ENCODE assay signal across 40 cellular contexts in the genomic region with DNA sequence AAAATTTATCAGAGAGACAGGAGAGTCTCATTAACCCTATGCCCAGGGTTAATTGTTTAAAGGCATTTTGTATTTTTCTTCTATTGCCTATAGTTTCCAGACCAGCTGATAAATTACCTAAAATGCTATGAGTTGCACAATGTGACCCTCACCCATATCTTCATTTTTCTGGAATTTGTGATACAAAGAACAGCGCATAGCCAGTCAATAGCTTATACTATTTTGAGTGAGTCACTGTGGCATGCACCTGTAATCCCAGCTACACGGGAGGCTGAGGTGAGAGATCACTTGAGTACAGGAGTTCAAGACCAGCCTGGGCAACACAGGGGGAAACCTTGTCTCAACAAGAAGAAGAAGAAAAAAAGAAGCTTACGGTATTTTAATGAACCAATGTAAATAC. TPM values are rescaled to one million over a fixed set of nuclear protein-coding genes. Genes with fewer than 3 reads are reported as not detected.
"Had no signal": no experiment of that assay in that cellular context is flagged by ENCODE, and none has a peak within 500 bp of the region (broad histone marks: within the 10 kb centered on the region; RNA-seq: fewer than 3 reads in every experiment).

No MANE protein-coding gene starts in this region.

- H3K9me3 Mint-ChIP-seq: activated naive CD4-positive, alpha-beta T cell treated with anti-CD3 and anti-CD28 coated beads, Interleukin-2, amount 50 U/mL, for 24 hours; activated naive CD8-positive, alpha-beta T cell treated with anti-CD3 and anti-CD28 coated beads, Interleukin-2, amount 50 U/mL, for 24 hours; activated T-cell treated with anti-CD3 and anti-CD28 coated beads, Interleukin-2, amount 50 U/mL, for 4 hours; activated T-helper 17 cell treated with anti-CD3 and anti-CD28 coated beads, Interleukin-2, amount 50 U/mL, for 72 hours had no signal

- H3K27ac Mint-ChIP-seq: activated naive CD4-positive, alpha-beta T cell treated with anti-CD3 and anti-CD28 coated beads for 36 hours; activated naive CD4-positive, alpha-beta T cell treated with anti-CD3 and anti-CD28 coated beads, Interleukin-2, amount 10 ng/mL, durations not matched to agents 7 days and 5 days; activated naive CD4-positive, alpha-beta T cell treated with anti-CD3 and anti-CD28 coated beads, Interleukin-2, amount 50 U/mL, for 24 hours; activated naive CD4-positive, alpha-beta T cell treated with anti-CD3 and anti-CD28 coated beads, Interleukin-2, amount 50 U/mL, for 72 hours; activated naive CD8-positive, alpha-beta T cell; activated naive CD8-positive, alpha-beta T cell treated with anti-CD3 and anti-CD28 coated beads for 36 hours; activated naive CD8-positive, alpha-beta T cell treated with anti-CD3 and anti-CD28 coated beads, Interleukin-2, amount 10 ng/mL, durations not matched to agents 7 days and 5 days; activated naive CD8-positive, alpha-beta T cell treated with anti-CD3 and anti-CD28 coated beads, Interleukin-2, amount 50 U/mL, for 24 hours; activated T-cell treated with anti-CD3 and anti-CD28 coated beads, Interleukin-2, amount 50 U/mL, for 24 hours; activated T-cell treated with anti-CD3 and anti-CD28 coated beads, Interleukin-2, amount 50 U/mL, for 72 hours; activated T-helper 1 cell treated with anti-CD3 and anti-CD28 coated beads, Interleukin-12 subunit alpha, Interleukin-12 subunit beta, Interleukin-2, Interleukin-4 antibody, amounts not matched to agents 30 ng/mL and 10 ng/mL and 1 ng/mL, durations not matched to agents 14 hours and 24 hours and 36 hours; activated T-helper 17 cell treated with anti-CD3 and anti-CD28 coated beads, Interleukin-2, amount 50 U/mL, for 72 hours; activated T-helper 2 cell treated with anti-CD3 and anti-CD28 coated beads, Interferon-gamma antibody, Interleukin-2, Interleukin-4, amounts not matched to agents 10 μg/mL and 5 μg/mL and 100 μg/mL, durations not matched to agents 14 hours and 24 hours and 36 hours had no signal

- ATAC-seq: activated naive CD4-positive, alpha-beta T cell treated with anti-CD3 and anti-CD28 coated beads, Interleukin-2, amount 50 U/mL, for 72 hours; activated naive CD8-positive, alpha-beta T cell treated with anti-CD3 and anti-CD28 coated beads, Interleukin-2, amount 50 U/mL, for 24 hours; activated T-cell treated with anti-CD3 and anti-CD28 coated beads, Interleukin-2, amount 50 U/mL, for 4 hours; activated T-cell treated with anti-CD3 and anti-CD28 coated beads, Interleukin-2, amount 50 U/mL, for 72 hours; activated T-helper 17 cell treated with anti-CD3 and anti-CD28 coated beads, Interleukin-2, amount 50 U/mL, for 72 hours had no signal

- H3K9me3 ChIP-seq: ascending aorta had no signal

- H3K27ac ChIP-seq: adrenal gland, ascending aorta, brain microvascular endothelial cell, breast epithelium, cardiac muscle cell had no signal

- H3K36me3 ChIP-seq: adrenal gland, ascending aorta, brain microvascular endothelial cell, breast epithelium, cardiac muscle cell had no signal

- H3K36me3 Mint-ChIP-seq: activated naive CD4-positive, alpha-beta T cell treated with anti-CD3 and anti-CD28 coated beads, Interleukin-2, amount 10 ng/mL, durations not matched to agents 7 days and 5 days; activated naive CD4-positive, alpha-beta T cell treated with anti-CD3 and anti-CD28 coated beads, Interleukin-2, amount 50 U/mL, for 24 hours had no signal

- H3K27me3 Mint-ChIP-seq: activated naive CD4-positive, alpha-beta T cell treated with anti-CD3 and anti-CD28 coated beads, Interleukin-2, amount 10 ng/mL, durations not matched to agents 7 days and 5 days; activated naive CD4-positive, alpha-beta T cell treated with anti-CD3 and anti-CD28 coated beads, Interleukin-2, amount 50 U/mL, for 24 hours; activated naive CD8-positive, alpha-beta T cell; activated naive CD8-positive, alpha-beta T cell treated with anti-CD3 and anti-CD28 coated beads for 36 hours; activated naive CD8-positive, alpha-beta T cell treated with anti-CD3 and anti-CD28 coated beads, Interleukin-2, amount 10 ng/mL, durations not matched to agents 7 days and 5 days; activated naive CD8-positive, alpha-beta T cell treated with anti-CD3 and anti-CD28 coated beads, Interleukin-2, amount 50 U/mL, for 24 hours; activated T-cell treated with anti-CD3 and anti-CD28 coated beads, Interleukin-2, amount 50 U/mL, for 24 hours had no signal

- H3K4me1 Mint-ChIP-seq: activated naive CD4-positive, alpha-beta T cell treated with anti-CD3 and anti-CD28 coated beads, Interleukin-2, amount 10 ng/mL, durations not matched to agents 7 days and 5 days; activated naive CD4-positive, alpha-beta T cell treated with anti-CD3 and anti-CD28 coated beads, Interleukin-2, amount 50 U/mL, for 24 hours; activated naive CD8-positive, alpha-beta T cell treated with anti-CD3 and anti-CD28 coated beads for 36 hours; activated naive CD8-positive, alpha-beta T cell treated with anti-CD3 and anti-CD28 coated beads, Interleukin-2, amount 10 ng/mL, durations not matched to agents 7 days and 5 days; activated naive CD8-positive, alpha-beta T cell treated with anti-CD3 and anti-CD28 coated beads, Interleukin-2, amount 50 U/mL, for 24 hours; activated T-helper 17 cell treated with anti-CD3 and anti-CD28 coated beads, Interleukin-2, amount 50 U/mL, for 72 hours; central memory CD8-positive, alpha-beta T cell had no signal

- H3K4me3 ChIP-seq: adrenal gland, ascending aorta, breast epithelium, cardiac muscle cell had no signal

- H3K4me1 ChIP-seq: adrenal gland, ascending aorta, breast epithelium had no signal

- H3K4me3 Mint-ChIP-seq: activated naive CD4-positive, alpha-beta T cell treated with anti-CD3 and anti-CD28 coated beads for 36 hours; activated naive CD4-positive, alpha-beta T cell treated with anti-CD3 and anti-CD28 coated beads, Interleukin-2, amount 10 ng/mL, durations not matched to agents 7 days and 5 days; activated naive CD4-positive, alpha-beta T cell treated with anti-CD3 and anti-CD28 coated beads, Interleukin-2, amount 50 U/mL, for 24 hours; activated naive CD8-positive, alpha-beta T cell; activated naive CD8-positive, alpha-beta T cell treated with anti-CD3 and anti-CD28 coated beads for 36 hours; activated naive CD8-positive, alpha-beta T cell treated with anti-CD3 and anti-CD28 coated beads, Interleukin-2, amount 10 ng/mL, durations not matched to agents 7 days and 5 days; activated naive CD8-positive, alpha-beta T cell treated with anti-CD3 and anti-CD28 coated beads, Interleukin-2, amount 50 U/mL, for 24 hours; activated T-cell treated with anti-CD3 and anti-CD28 coated beads, Interleukin-2, amount 50 U/mL, for 24 hours; activated T-cell treated with anti-CD3 and anti-CD28 coated beads, Interleukin-2, amount 50 U/mL, for 4 hours; activated T-cell treated with anti-CD3 and anti-CD28 coated beads, Interleukin-2, amount 50 U/mL, for 72 hours; activated T-helper 1 cell treated with anti-CD3 and anti-CD28 coated beads, Interleukin-12 subunit alpha, Interleukin-12 subunit beta, Interleukin-2, Interleukin-4 antibody, amounts not matched to agents 30 ng/mL and 10 ng/mL and 1 ng/mL, durations not matched to agents 14 hours and 24 hours and 36 hours; activated T-helper 17 cell treated with anti-CD3 and anti-CD28 coated beads, Interleukin-2, amount 50 U/mL, for 72 hours; central memory CD8-positive, alpha-beta T cell had no signal

- DNase-seq: activated effector memory CD4-positive, alpha-beta T cell treated with anti-CD3 and anti-CD28 coated beads, Interleukin-2, amount 50 U/mL, for 16 hours; activated effector memory CD4-positive, alpha-beta T cell treated with Interleukin-2 at 50 U/mL for 16 hours; activated gamma-delta T cell; activated gamma-delta T cell treated with Interleukin-2 at 50 U/mL for 16 hours; activated naive CD4-positive, alpha-beta T cell; activated naive CD4-positive, alpha-beta T cell treated with anti-CD3 and anti-CD28 coated beads for 36 hours; activated naive CD4-positive, alpha-beta T cell treated with anti-CD3 and anti-CD28 coated beads, Interleukin-2, amount 10 ng/mL, durations not matched to agents 7 days and 5 days; activated naive CD4-positive, alpha-beta T cell treated with anti-CD3 and anti-CD28 coated beads, Interleukin-2, amount 50 U/mL, for 16 hours; activated naive CD4-positive, alpha-beta T cell treated with Interleukin-2 at 50 U/mL for 16 hours; activated naive CD8-positive, alpha-beta T cell treated with anti-CD3 and anti-CD28 coated beads for 36 hours; activated naive CD8-positive, alpha-beta T cell treated with anti-CD3 and anti-CD28 coated beads, Interleukin-2, amount 10 ng/mL, durations not matched to agents 7 days and 5 days; activated naive CD8-positive, alpha-beta T cell treated with anti-CD3 and anti-CD28 coated beads, Interleukin-2, amount 50 U/mL, for 24 hours; activated T-cell treated with anti-CD3 and anti-CD28 coated beads for 4 hours; activated T-cell treated with anti-CD3 and anti-CD28 coated beads, Interleukin-2, amount 50 U/mL, for 1 hour; activated T-cell treated with anti-CD3 and anti-CD28 coated beads, Interleukin-2, amount 50 U/mL, for 24 hours; activated T-cell treated with anti-CD3 and anti-CD28 coated beads, Interleukin-2, amount 50 U/mL, for 4 hours; activated T-cell treated with anti-CD3 and anti-CD28 coated beads, Interleukin-2, amount 50 U/mL, for 48 hours; activated T-cell treated with anti-CD3 and anti-CD28 coated beads, Interleukin-2, amount 50 U/mL, for 72 hours; adrenal gland; amniotic stem cell; amygdala; anterior cingulate cortex; aorta; brain microvascular endothelial cell; caudate nucleus; central memory CD4-positive, alpha-beta T cell; cerebellar nuclear complex had no signal

- H3K27me3 ChIP-seq: adrenal gland, ascending aorta, brain microvascular endothelial cell, breast epithelium, cardiac muscle cell had no signal

RNA-seq across cellular contexts. Expression of a gene that starts 2.8 kb away (rescaled TPM):
- total RNA-seq: ascending aorta, astrocyte, cardiac septum, chondrocyte had no signal
- polyA plus RNA-seq: aorta, cardiac muscle cell had no signal
